9 cellular contexts compared by ENCODE assay signal in the genomic region with DNA sequence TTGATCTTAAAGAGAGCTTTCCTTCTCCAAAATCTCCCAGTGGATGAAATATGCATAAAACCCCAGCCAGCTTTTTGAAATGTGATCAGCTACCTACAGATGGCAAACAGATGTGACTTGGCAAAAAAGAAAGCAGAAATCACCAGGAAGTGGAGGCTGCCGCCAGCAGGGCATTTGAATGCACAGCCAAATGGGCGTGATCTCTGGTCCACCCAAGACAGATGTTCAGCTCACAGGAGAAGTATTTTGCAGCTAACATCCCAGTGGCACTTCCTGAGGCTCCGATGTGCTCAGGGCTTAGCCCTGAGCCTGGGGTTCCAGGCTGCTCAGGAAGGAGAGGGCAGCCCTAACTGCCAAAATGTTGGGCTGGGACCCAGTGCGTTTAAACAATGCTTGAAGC.
DNase-seq lines count a peak whose midpoint lies in the region; ATAC-seq and TF ChIP-seq lines count a peak whose summit lies in the region.
"Had no signal": no experiment of that assay in that cellular context is flagged by ENCODE, and none has a peak within 500 bp of the region (broad histone marks: within the 10 kb centered on the region; RNA-seq: fewer than 3 reads in every experiment).

No MANE protein-coding gene starts in this region.

- H3K4me1 Mint-ChIP-seq in activated naive CD4-positive, alpha-beta T cell treated with anti-CD3 and anti-CD28 coated beads, Interleukin-2, amount 10 ng/mL, durations not matched to agents 7 days and 5 days = peaks cover 54% of the 10 kb centered on the region
- peaks cover 96% of the 10 kb centered on the region for H3K4me1 Mint-ChIP-seq in stimulated activated naive CD8-positive, alpha-beta T cell treated with anti-CD3 and anti-CD28 coated beads, Interleukin-15, amount 100 ng/mL, for 72 hours

- no peaks in the 10 kb centered on the region for H3K4me1 ChIP-seq in colonic mucosa

- TF ChIP-seq CTCF in cardiac fibroblast (IDR thresholded peaks at IDR 0.05; ENCODE audit: low read depth, low read length) = peak; percentile 32
- no peak for TF ChIP-seq CTCF in colonic mucosa (IDR thresholded peaks at IDR 0.05)

- ATAC-seq in stimulated activated naive CD8-positive, alpha-beta T cell treated with anti-CD3 and anti-CD28 coated beads, Interleukin-15, amount 100 ng/mL, for 72 hours = no peak
- ATAC-seq in HG03175 (IDR thresholded peaks at IDR 0.05; ENCODE audit: unreplicated experiment) (no peak), GM19452 (IDR thresholded peaks at IDR 0.05; ENCODE audit: unreplicated experiment) (no peak)

- no peak for DNase-seq in activated naive CD4-positive, alpha-beta T cell treated with anti-CD3 and anti-CD28 coated beads, Interleukin-2, amount 10 ng/mL, durations not matched to agents 7 days and 5 days
- no peak for DNase-seq in activated naive CD4-positive, alpha-beta T cell (lab: John Stamatoyannopoulos, UW)
- DNase-seq in MV-4-11 (lab: John Stamatoyannopoulos, UW) = peak; percentile 61
- peak; percentile 71 to 81 for DNase-seq in cardiac fibroblast (ENCODE audit: low read depth in 2 of 2)
- DNase-seq in stimulated activated naive CD8-positive, alpha-beta T cell treated with anti-CD3 and anti-CD28 coated beads, Interleukin-15, amount 100 ng/mL, for 72 hours = no peak
- DNase-seq in colonic mucosa = no peak
- DNase-seq: islet precursor cell had no signal

- H3K9me3 ChIP-seq in colonic mucosa = no peaks in the 10 kb centered on the region

- no peaks in the 10 kb centered on the region for H3K36me3 ChIP-seq in colonic mucosa

- intact Hi-C loops in colonic mucosa (cut with DNase I) = no loop called here

- H3K9me3 Mint-ChIP-seq in activated naive CD4-positive, alpha-beta T cell treated with anti-CD3 and anti-CD28 coated beads, Interleukin-2, amount 10 ng/mL, durations not matched to agents 7 days and 5 days = no peaks in the 10 kb centered on the region
- no peaks in the 10 kb centered on the region for H3K9me3 Mint-ChIP-seq in stimulated activated naive CD8-positive, alpha-beta T cell treated with anti-CD3 and anti-CD28 coated beads, Interleukin-15, amount 100 ng/mL, for 72 hours

- H3K4me3 Mint-ChIP-seq in activated naive CD4-positive, alpha-beta T cell treated with anti-CD3 and anti-CD28 coated beads, Interleukin-2, amount 10 ng/mL, durations not matched to agents 7 days and 5 days = no peak overlapping the region
- H3K4me3 Mint-ChIP-seq in stimulated activated naive CD8-positive, alpha-beta T cell treated with anti-CD3 and anti-CD28 coated beads, Interleukin-15, amount 100 ng/mL, for 72 hours = peak overlapping the region in 1 of 2 donors; percentile 43

- H3K4me3 ChIP-seq in cardiac fibroblast (replicated peaks in 1 of 2; ENCODE audit: low read depth in 2 of 2, low read length in 2 of 2) = no peak overlapping the region
- H3K4me3 ChIP-seq in colonic mucosa = no peak overlapping the region

- H3K27ac ChIP-seq in colonic mucosa = no peak overlapping the region

- H3K27me3 ChIP-seq in colonic mucosa = no peaks in the 10 kb centered on the region

- CTCF ChIA-PET in activated naive CD4-positive, alpha-beta T cell treated with anti-CD3 and anti-CD28 coated beads, Interleukin-2, amount 10 ng/mL, durations not matched to agents 7 days and 5 days (lab: Charles Lee) = interaction anchor here (0.5 to 1.6 kb wide), 6 partner anchors 11 to 1799 kb away, joined by 3 to 6 read pairs (median 5); no protein-coding TSS in a partner anchor

- H3K27ac Mint-ChIP-seq in activated naive CD4-positive, alpha-beta T cell treated with anti-CD3 and anti-CD28 coated beads, Interleukin-2, amount 10 ng/mL, durations not matched to agents 7 days and 5 days = peak overlapping the region; percentile 64
- H3K27ac Mint-ChIP-seq in stimulated activated naive CD8-positive, alpha-beta T cell treated with anti-CD3 and anti-CD28 coated beads, Interleukin-15, amount 100 ng/mL, for 72 hours = peak overlapping the region; percentile 19 to 30

- peaks cover 77% of the 10 kb centered on the region for H3K36me3 Mint-ChIP-seq in activated naive CD4-positive, alpha-beta T cell treated with anti-CD3 and anti-CD28 coated beads, Interleukin-2, amount 10 ng/mL, durations not matched to agents 7 days and 5 days

- H3K9ac ChIP-seq in colonic mucosa (ENCODE audit: low read depth in 2 of 2, low read length in 2 of 2) = no peak overlapping the region

- no peaks in the 10 kb centered on the region for H3K27me3 Mint-ChIP-seq in activated naive CD4-positive, alpha-beta T cell treated with anti-CD3 and anti-CD28 coated beads, Interleukin-2, amount 10 ng/mL, durations not matched to agents 7 days and 5 days
- no peaks in the 10 kb centered on the region for H3K27me3 Mint-ChIP-seq in stimulated activated naive CD8-positive, alpha-beta T cell treated with anti-CD3 and anti-CD28 coated beads, Interleukin-15, amount 100 ng/mL, for 72 hours

Comparison
In these comparisons a context has a peak if more than half of its experiments do, and no peak if none do; other contexts are left out.
1. DNase-seq: peak in MV-4-11 (single experiment) and cardiac fibroblast (2 of 2); none in activated naive CD4-positive, alpha-beta T cell treated with anti-CD3 and anti-CD28 coated beads, Interleukin-2, amount 10 ng/mL, durations not matched to agents 7 days and 5 days (single experiment), activated naive CD4-positive, alpha-beta T cell (0 of 4), stimulated activated naive CD8-positive, alpha-beta T cell treated with anti-CD3 and anti-CD28 coated beads, Interleukin-15, amount 100 ng/mL, for 72 hours (0 of 2) and colonic mucosa (single experiment).